In genomic region chr2:176121377-176122111, GRCh38 we compare ENCODE assay signal across 19 cellular contexts. TPM values are rescaled to one million over a fixed set of nuclear protein-coding genes. Genes with fewer than 3 reads are reported as not detected.
DNase-seq lines count a peak whose midpoint lies in the region; TF ChIP-seq lines count a peak whose summit lies in the region.
"Had no signal": no experiment of that assay in that cellular context is flagged by ENCODE, and none has a peak within 500 bp of the region (broad histone marks: within the 10 kb centered on the region; RNA-seq: fewer than 3 reads in every experiment).

No MANE protein-coding gene starts in this region.

- TF ChIP-seq EP300 in neural cell (conservative IDR thresholded peaks at IDR 0.05; ENCODE audit: poor library complexity, severe bottlenecking) (no peak), transverse colon (IDR thresholded peaks at IDR 0.05; ENCODE audit: low read depth) (no peak)

- in situ Hi-C loops in transverse colon (cut with MboI; ENCODE audit: low pct_ligation_motif_present in 1 of 4, low pct_unique_long_range_greater_than_20kb in 1 of 4, low sequenced_read_pairs in 3 of 4) = loop anchor here (10.0 to 25.0 kb wide), 5 partner anchors 333 to 1033 kb away; no protein-coding TSS in a partner anchor
- in situ Hi-C loops in KBM-7 (cut with MboI; ENCODE audit: low pct_unique_long_range_greater_than_20kb, low sequenced_read_pairs) = loop anchor here (10.0 kb wide), 1 partner anchor 513 kb away; no protein-coding TSS in a partner anchor

- H3K9me3 ChIP-seq in neural cell (ENCODE audit: low read length) (peaks cover 14% of the 10 kb centered on the region), transverse colon (no peaks in the 10 kb centered on the region), Karpas-422 (ENCODE audit: low read length) (no peaks in the 10 kb centered on the region)
- H3K9me3 ChIP-seq: body of pancreas, HAP-1, mucosa of descending colon had no signal

- H3K4me3 Mint-ChIP-seq in activated CD4-positive, alpha-beta T cell treated with anti-CD3 and anti-CD28 coated beads, Interleukin-2, amount 10 ng/mL, durations not matched to agents 24 days and 14 days = no peak overlapping the region
- H3K4me3 Mint-ChIP-seq: stimulated activated memory B cell treated with anti-CD40 and anti-IgM and Interleukin-4, amounts not matched to agents 10 μg/mL and 1 μg/mL and 100 μg/mL, for 72 hours had no signal

- H3K4me3 ChIP-seq in coronary artery (peak overlapping the region; percentile 75), neural cell (ENCODE audit: low read length) (no peak overlapping the region), transverse colon (peak overlapping the region in 3 of 4 donors; percentile 55 to 72 (median 55)), Karpas-422 (ENCODE audit: low read length) (no peak overlapping the region)
- H3K4me3 ChIP-seq: HAP-1 had no signal

- peaks cover 7% of the 10 kb centered on the region for H3K9me3 Mint-ChIP-seq in activated CD4-positive, alpha-beta T cell treated with anti-CD3 and anti-CD28 coated beads, Interleukin-2, amount 10 ng/mL, durations not matched to agents 24 days and 14 days
- H3K9me3 Mint-ChIP-seq: stimulated activated memory B cell treated with anti-CD40 and anti-IgM and Interleukin-4, amounts not matched to agents 10 μg/mL and 1 μg/mL and 100 μg/mL, for 72 hours had no signal

- H4K20me1 ChIP-seq in neural cell (ENCODE audit: insufficient read depth) (no peaks in the 10 kb centered on the region), Karpas-422 (ENCODE audit: insufficient read depth, low read depth, low read length) (no peaks in the 10 kb centered on the region)

- H3K4me1 ChIP-seq in transverse colon = peaks cover 0 to 22% (median 16%) of the 10 kb centered on the region in 4 donors
- no peaks in the 10 kb centered on the region for H3K4me1 ChIP-seq in Karpas-422 (ENCODE audit: low read length)
- H3K4me1 ChIP-seq: HAP-1 had no signal

- H3K79me2 ChIP-seq in neural cell (replicated peaks; ENCODE audit: insufficient read depth, low read length) (no peaks in the 10 kb centered on the region), Karpas-422 (ENCODE audit: low read length) (no peaks in the 10 kb centered on the region)

- H3K9ac ChIP-seq in neural cell (ENCODE audit: low read length) (no peak overlapping the region), Karpas-422 (ENCODE audit: low read length) (no peak overlapping the region)

- H3K36me3 ChIP-seq in neural cell (ENCODE audit: insufficient read depth, low read length) = no peaks in the 10 kb centered on the region
- H3K36me3 ChIP-seq in transverse colon = no peaks in the 10 kb centered on the region
- no peaks in the 10 kb centered on the region for H3K36me3 ChIP-seq in Karpas-422 (ENCODE audit: insufficient read depth, low read length)
- H3K36me3 ChIP-seq: HAP-1 had no signal

- 28 to 54% methylated on average over 7 to 35 of the region's 52 CpGs for WGBS in transverse colon (ENCODE audit: low coverage in 1 of 2), 2 donors

- H3F3A ChIP-seq in neural cell (ENCODE audit: insufficient read depth, low read length, poor library complexity, severe bottlenecking) = no peaks in the 10 kb centered on the region

- H3K27ac ChIP-seq in coronary artery = no peak overlapping the region
- no peak overlapping the region for H3K27ac ChIP-seq in neural cell (ENCODE audit: low read length)
- H3K27ac ChIP-seq in transverse colon = peak overlapping the region; percentile 78 to 88 (median 86)
- no peak overlapping the region for H3K27ac ChIP-seq in Karpas-422 (ENCODE audit: low read length)
- H3K27ac ChIP-seq: body of pancreas, HL-60, RWPE1 had no signal

- H2AFZ ChIP-seq in neural cell (ENCODE audit: low read depth, low read length) = no peak overlapping the region
- H2AFZ ChIP-seq in Karpas-422 (ENCODE audit: low read length) = no peak overlapping the region

- H3K27me3 ChIP-seq in neural cell (ENCODE audit: insufficient read depth, low read depth, low read length) (peaks cover 99% of the 10 kb centered on the region), transverse colon (peaks cover 99% of the 10 kb centered on the region), Karpas-422 (ENCODE audit: low read length) (no peaks in the 10 kb centered on the region)

- peak overlapping the region; percentile 53 for H3K27ac Mint-ChIP-seq in activated CD4-positive, alpha-beta T cell treated with anti-CD3 and anti-CD28 coated beads, Interleukin-2, amount 10 ng/mL, durations not matched to agents 24 days and 14 days
- H3K27ac Mint-ChIP-seq: stimulated activated memory B cell treated with anti-CD40 and anti-IgM and Interleukin-4, amounts not matched to agents 10 μg/mL and 1 μg/mL and 100 μg/mL, for 72 hours had no signal

- peaks cover 76% of the 10 kb centered on the region for H3K27me3 Mint-ChIP-seq in activated CD4-positive, alpha-beta T cell treated with anti-CD3 and anti-CD28 coated beads, Interleukin-2, amount 10 ng/mL, durations not matched to agents 24 days and 14 days

- no peak for TF ChIP-seq RAD21 in neural cell (conservative IDR thresholded peaks at IDR 0.05)

- H3K4me2 ChIP-seq in neural cell (ENCODE audit: low read length) (no peak overlapping the region), Karpas-422 (ENCODE audit: low read depth, low read length, poor library complexity, severe bottlenecking) (no peak overlapping the region)

- H3K36me3 Mint-ChIP-seq in activated CD4-positive, alpha-beta T cell treated with anti-CD3 and anti-CD28 coated beads, Interleukin-2, amount 10 ng/mL, durations not matched to agents 24 days and 14 days (ENCODE audit: low read depth) = peaks cover 6% of the 10 kb centered on the region
- H3K36me3 Mint-ChIP-seq: stimulated activated memory B cell treated with anti-CD40 and anti-IgM and Interleukin-4, amounts not matched to agents 10 μg/mL and 1 μg/mL and 100 μg/mL, for 72 hours had no signal

- TF ChIP-seq CTCF in coronary artery (IDR thresholded peaks at IDR 0.05) (no peak), neural cell (IDR thresholded peaks at IDR 0.05; ENCODE audit: poor library complexity, severe bottlenecking) (no peak), transverse colon (IDR thresholded peaks at IDR 0.05) (no peak)

- intact Hi-C loops in activated CD4-positive, alpha-beta T cell treated with anti-CD3 and anti-CD28 coated beads, Interleukin-2, amount 10 ng/mL, durations not matched to agents 24 days and 14 days (cut with micrococcal nuclease) = loop anchor here (2.0 kb wide), 1 partner anchor 43 kb away; no protein-coding TSS in a partner anchor
- intact Hi-C loops in transverse colon (cut with DNase I; ENCODE audit: low total_unique reads) = no loop called here

- H3K4me1 Mint-ChIP-seq in activated CD4-positive, alpha-beta T cell treated with anti-CD3 and anti-CD28 coated beads, Interleukin-2, amount 10 ng/mL, durations not matched to agents 24 days and 14 days = peaks cover 6% of the 10 kb centered on the region

- H3K9me2 ChIP-seq in neural cell (ENCODE audit: insufficient read depth, low read length) = no peaks in the 10 kb centered on the region
- H3K9me2 ChIP-seq in Karpas-422 (replicated peaks; ENCODE audit: insufficient read depth, low read length) = no peaks in the 10 kb centered on the region

- no peak for TF ChIP-seq POLR2A in transverse colon (IDR thresholded peaks at IDR 0.05)

- DNase-seq in activated CD4-positive, alpha-beta T cell treated with anti-CD3 and anti-CD28 coated beads, Interleukin-2, amount 10 ng/mL, durations not matched to agents 24 days and 14 days = no peak
- DNase-seq in activated CD4-positive, alpha-beta T cell treated with anti-CD3 and anti-CD28 coated beads, Interleukin-2, amount 50 U/mL, for 48 hours = no peak
- no peak for DNase-seq in coronary artery (ENCODE audit: low spot score)
- DNase-seq in transverse colon = no peak
- DNase-seq in activated effector memory CD4-positive, alpha-beta T cell treated with anti-CD3 and anti-CD28 coated beads, Interleukin-2, amount 50 U/mL, for 16 hours = no peak
- no peak for DNase-seq in KBM-7
- no peak for DNase-seq in Karpas-422
- DNase-seq: activated CD4-positive, alpha-beta T cell treated with anti-CD3 and anti-CD28 coated beads, Interleukin-2, amount 50 U/mL, for 4 hours; activated effector memory CD4-positive, alpha-beta T cell treated with Interleukin-2 at 50 U/mL for 16 hours; body of pancreas had no signal

TF ChIP-seq in neural cell, 6 proteins besides CTCF, POLR2A, EP300 and RAD21:
- TF ChIP-seq EZH2 (IDR thresholded peaks at IDR 0.05; ENCODE audit: borderline replicate concordance, insufficient read depth, low read length, poor library complexity, severe bottlenecking) (peak; percentile 79), TAF1 (IDR thresholded peaks at IDR 0.05; ENCODE audit: low read depth) (no peak)

RNA-seq across cellular contexts. Expression of gene HOXD9, which starts 1.0 kb away (rescaled TPM):
- total RNA-seq in activated CD4-positive, alpha-beta T cell treated with anti-CD3 and anti-CD28 coated beads, Interleukin-2, amount 10 ng/mL, durations not matched to agents 24 days and 14 days = not detected in 2 replicates
- not detected in 2 replicates for polyA plus RNA-seq in neural cell
- polyA minus RNA-seq in neural cell = not detected in 2 replicates
- total RNA-seq in transverse colon = 10 to 100 TPM in 2 of 4 donors, 1 to 10 TPM in 2; 2.7 to 13.3 (median 7.5) TPM
- not detected in 2 replicates for total RNA-seq in Karpas-422 (2014; rRNA removed; shearing (Covaris generic); ENCODE audit: low replicate concordance)
- total RNA-seq: frontal cortex had no signal
- polyA plus RNA-seq: keratinocyte had no signal

RNA-seq across cellular contexts. Expression of gene HOXD10, which starts 5.0 kb away (rescaled TPM):
- total RNA-seq in activated CD4-positive, alpha-beta T cell treated with anti-CD3 and anti-CD28 coated beads, Interleukin-2, amount 10 ng/mL, durations not matched to agents 24 days and 14 days = not detected in 2 replicates
- not detected in 2 replicates for polyA plus RNA-seq in neural cell
- polyA minus RNA-seq in neural cell = not detected in 2 replicates
- 10 to 100 TPM in 2 of 4 donors, 1 to 10 TPM in 2; 1.1 to 25.1 (median 7.6) TPM for total RNA-seq in transverse colon
- total RNA-seq in Karpas-422 (2014; rRNA removed; shearing (Covaris generic); ENCODE audit: low replicate concordance) = not detected in 2 replicates
- total RNA-seq: frontal cortex had no signal
- polyA plus RNA-seq: keratinocyte had no signal

RNA-seq across cellular contexts. Expression of gene HOXD8, which starts 8.0 kb away (rescaled TPM):
- total RNA-seq in activated CD4-positive, alpha-beta T cell treated with anti-CD3 and anti-CD28 coated beads, Interleukin-2, amount 10 ng/mL, durations not matched to agents 24 days and 14 days = not detected in 2 replicates
- not detected in 2 replicates for polyA plus RNA-seq in neural cell
- polyA minus RNA-seq in neural cell = not detected in 2 replicates
- total RNA-seq in transverse colon = 10 to 100 TPM in 2 of 4 donors, 1 to 10 TPM in 2; 7.8 to 23.5 (median 13.4) TPM
- total RNA-seq in Karpas-422 (2014; rRNA removed; shearing (Covaris generic); ENCODE audit: low replicate concordance) = not detected in 2 replicates
- total RNA-seq: frontal cortex had no signal
- polyA plus RNA-seq: keratinocyte had no signal

RNA-seq across cellular contexts. Expression of gene HOXD11, which starts 14.5 kb away (rescaled TPM):
- not detected in 2 replicates for total RNA-seq in activated CD4-positive, alpha-beta T cell treated with anti-CD3 and anti-CD28 coated beads, Interleukin-2, amount 10 ng/mL, durations not matched to agents 24 days and 14 days
- not detected in 2 replicates for polyA plus RNA-seq in neural cell
- not detected in 2 replicates for polyA minus RNA-seq in neural cell
- 10 to 100 TPM in 1 of 4 donors, 1 to 10 TPM in 2, under 1 TPM in 1; 0.41 to 13.5 (median 4.4) TPM for total RNA-seq in transverse colon
- not detected in 2 replicates for total RNA-seq in Karpas-422 (2014; rRNA removed; shearing (Covaris generic); ENCODE audit: low replicate concordance)
- total RNA-seq: body of pancreas, frontal cortex had no signal
- polyA plus RNA-seq: keratinocyte had no signal

RNA-seq across cellular contexts. Expression of gene HOXD12, which starts 21.9 kb away (rescaled TPM):
- total RNA-seq in activated CD4-positive, alpha-beta T cell treated with anti-CD3 and anti-CD28 coated beads, Interleukin-2, amount 10 ng/mL, durations not matched to agents 24 days and 14 days = not detected in 2 replicates
- polyA plus RNA-seq in neural cell = not detected in 2 replicates
- polyA minus RNA-seq in neural cell = not detected in 2 replicates
- not detected for total RNA-seq in transverse colon
- total RNA-seq in Karpas-422 (2014; rRNA removed; shearing (Covaris generic); ENCODE audit: low replicate concordance) = 1.0 and 1.9 TPM in 2 replicates
- total RNA-seq: body of pancreas, frontal cortex, mucosa of descending colon, renal cortical epithelial cell had no signal
- polyA plus RNA-seq: keratinocyte had no signal

Comparison
In these comparisons a context has a peak if more than half of its experiments do, and no peak if none do; other contexts are left out.
1. H3K27ac ChIP-seq: peak in transverse colon (4 of 4); none in coronary artery (0 of 2), neural cell (single experiment) and Karpas-422 (single experiment).
2. H3K4me3 ChIP-seq: peak in coronary artery (single experiment) and transverse colon (3 of 4); none in neural cell (single experiment) and Karpas-422 (single experiment).